Comparison of ENCODE assay signal across 10 cellular contexts in the genomic region with DNA sequence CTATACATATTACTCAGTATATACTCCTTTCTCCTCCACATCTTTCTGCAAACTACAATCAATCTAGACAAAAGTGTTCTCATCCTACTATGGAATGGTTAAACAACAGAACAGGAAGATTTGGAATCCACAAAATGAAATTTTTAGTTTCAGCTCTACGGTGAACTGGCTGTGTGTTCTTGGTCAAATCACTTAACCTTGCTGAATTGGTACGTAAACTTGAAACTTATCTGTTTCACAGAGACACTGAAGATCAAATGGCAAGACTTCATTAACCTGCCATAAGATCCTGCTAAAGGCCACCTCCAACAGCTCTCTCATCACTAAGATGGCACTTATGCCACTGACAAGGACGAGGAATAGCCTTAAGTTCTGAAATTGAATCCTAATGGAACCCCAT. TPM values are rescaled to one million over a fixed set of nuclear protein-coding genes. Genes with fewer than 3 reads are reported as not detected.
A peak's percentile ranks its signal among the peaks of the same experiment; 100 is the strongest.
DNase-seq lines count a peak whose midpoint lies in the region; ATAC-seq lines count a peak whose summit lies in the region.
"Had no signal": no experiment of that assay in that cellular context is flagged by ENCODE, and none has a peak within 500 bp of the region (broad histone marks: within the 10 kb centered on the region; RNA-seq: fewer than 3 reads in every experiment).

No MANE protein-coding gene starts in this region.

- H3K4me3 Mint-ChIP-seq in activated CD8-positive, alpha-beta memory T cell treated with anti-CD3 and anti-CD28 coated beads, Interleukin-2, amount 10 ng/mL, durations not matched to agents 7 days and 5 days = peak overlapping the region; percentile 86
- peak overlapping the region; percentile 81 for H3K4me3 Mint-ChIP-seq in activated CD4-positive, alpha-beta memory T cell treated with anti-CD3 and anti-CD28 coated beads, Interleukin-2, amount 10 ng/mL, durations not matched to agents 7 days and 5 days
- peak overlapping the region; percentile 78 to 94 for H3K4me3 Mint-ChIP-seq in stimulated activated naive CD8-positive, alpha-beta T cell treated with anti-CD3 and anti-CD28 coated beads, Interleukin-15, amount 100 ng/mL, for 72 hours

- no peaks in the 10 kb centered on the region for H3K9me3 Mint-ChIP-seq in activated CD8-positive, alpha-beta memory T cell treated with anti-CD3 and anti-CD28 coated beads, Interleukin-2, amount 10 ng/mL, durations not matched to agents 7 days and 5 days (ENCODE audit: low read depth)
- H3K9me3 Mint-ChIP-seq in activated CD4-positive, alpha-beta memory T cell treated with anti-CD3 and anti-CD28 coated beads, Interleukin-2, amount 10 ng/mL, durations not matched to agents 7 days and 5 days = peaks cover 3% of the 10 kb centered on the region
- peaks cover 2% of the 10 kb centered on the region in 2 donors for H3K9me3 Mint-ChIP-seq in stimulated activated naive CD8-positive, alpha-beta T cell treated with anti-CD3 and anti-CD28 coated beads, Interleukin-15, amount 100 ng/mL, for 72 hours

- H3K9ac ChIP-seq in iPS-18a (ENCODE audit: low read length) = no peak overlapping the region

- ATAC-seq in activated CD8-positive, alpha-beta memory T cell treated with anti-CD3 and anti-CD28 coated beads, Interleukin-2, amount 10 ng/mL, durations not matched to agents 7 days and 5 days = no peak
- ATAC-seq in stimulated activated naive CD8-positive, alpha-beta T cell treated with anti-CD3 and anti-CD28 coated beads, Interleukin-15, amount 100 ng/mL, for 72 hours = no peak
- ATAC-seq in HG02938 (IDR thresholded peaks at IDR 0.05; ENCODE audit: unreplicated experiment) = no peak
- no peak for ATAC-seq in HG03159 (IDR thresholded peaks at IDR 0.05; ENCODE audit: unreplicated experiment)

- no peaks in the 10 kb centered on the region for H3K27me3 ChIP-seq in iPS-18a (ENCODE audit: control insufficient read depth, insufficient read depth, low read length)

- H3K36me3 ChIP-seq in iPS-18a (ENCODE audit: control insufficient read depth, low read depth, low read length) = peaks cover 16% of the 10 kb centered on the region

- H3K9me3 ChIP-seq in iPS-18a (ENCODE audit: control insufficient read depth, low read depth, low read length) = no peaks in the 10 kb centered on the region

- no peak overlapping the region for H3K27ac ChIP-seq in iPS-18a (ENCODE audit: low read length)

- H3K4me1 ChIP-seq in iPS-18a (ENCODE audit: control insufficient read depth, low read depth, low read length) = peaks cover 11% of the 10 kb centered on the region

- peak overlapping the region; percentile 95 for H3K27ac Mint-ChIP-seq in activated CD8-positive, alpha-beta memory T cell treated with anti-CD3 and anti-CD28 coated beads, Interleukin-2, amount 10 ng/mL, durations not matched to agents 7 days and 5 days
- peak overlapping the region; percentile 85 for H3K27ac Mint-ChIP-seq in activated CD4-positive, alpha-beta memory T cell treated with anti-CD3 and anti-CD28 coated beads, Interleukin-2, amount 10 ng/mL, durations not matched to agents 7 days and 5 days
- no peak overlapping the region for H3K27ac Mint-ChIP-seq in stimulated activated naive CD8-positive, alpha-beta T cell treated with anti-CD3 and anti-CD28 coated beads, Interleukin-15, amount 100 ng/mL, for 72 hours

- peak overlapping the region; percentile 97 for H3K4me3 ChIP-seq in iPS-18a (ENCODE audit: low read length)

- CTCF ChIA-PET in activated CD8-positive, alpha-beta memory T cell treated with anti-CD3 and anti-CD28 coated beads, Interleukin-2, amount 10 ng/mL, durations not matched to agents 7 days and 5 days (lab: Charles Lee) = interaction anchor here (1.4 to 3.5 kb wide), 5 partner anchors 9 to 84 kb away, joined by 4 to 13 read pairs (median 9); no protein-coding TSS in a partner anchor
- CTCF ChIA-PET in activated CD4-positive, alpha-beta memory T cell treated with anti-CD3 and anti-CD28 coated beads, Interleukin-2, amount 10 ng/mL, durations not matched to agents 7 days and 5 days (lab: Charles Lee) = interaction anchor here (0.8 to 2.9 kb wide), 5 partner anchors 9 to 359 kb away, joined by 3 to 15 read pairs (median 4); a partner anchor contains a TSS

- peaks cover 36% of the 10 kb centered on the region for H3K36me3 Mint-ChIP-seq in activated CD8-positive, alpha-beta memory T cell treated with anti-CD3 and anti-CD28 coated beads, Interleukin-2, amount 10 ng/mL, durations not matched to agents 7 days and 5 days
- H3K36me3 Mint-ChIP-seq in activated CD4-positive, alpha-beta memory T cell treated with anti-CD3 and anti-CD28 coated beads, Interleukin-2, amount 10 ng/mL, durations not matched to agents 7 days and 5 days (ENCODE audit: low read depth) = peaks cover 38% of the 10 kb centered on the region

- DNase-seq in activated CD8-positive, alpha-beta memory T cell treated with anti-CD3 and anti-CD28 coated beads, Interleukin-2, amount 10 ng/mL, durations not matched to agents 7 days and 5 days = no peak
- DNase-seq in activated CD8-positive, alpha-beta memory T cell treated with anti-CD3 and anti-CD28 coated beads, Interleukin-2, amount 50 U/mL, for 48 hours = no peak
- no peak for DNase-seq in activated CD4-positive, alpha-beta memory T cell treated with anti-CD3 and anti-CD28 coated beads, Interleukin-2, amount 10 ng/mL, durations not matched to agents 7 days and 5 days
- DNase-seq in stimulated activated naive CD8-positive, alpha-beta T cell treated with anti-CD3 and anti-CD28 coated beads, Interleukin-15, amount 100 ng/mL, for 72 hours = no peak
- DNase-seq in stimulated activated CD4-positive, alpha-beta T cell treated with anti-CD3 and anti-CD28 coated beads, Interleukin-12 subunit alpha, Interleukin-12 subunit beta, amount 100 ng/mL, for 4 hours = no peak
- DNase-seq: stimulated activated CD4-positive, alpha-beta T cell treated with anti-CD3 and anti-CD28 coated beads, Interleukin-15, amount 100 ng/mL, for 24 hours had no signal

- H3K4me1 Mint-ChIP-seq in activated CD8-positive, alpha-beta memory T cell treated with anti-CD3 and anti-CD28 coated beads, Interleukin-2, amount 10 ng/mL, durations not matched to agents 7 days and 5 days = peaks cover 46% of the 10 kb centered on the region
- H3K4me1 Mint-ChIP-seq in activated CD4-positive, alpha-beta memory T cell treated with anti-CD3 and anti-CD28 coated beads, Interleukin-2, amount 10 ng/mL, durations not matched to agents 7 days and 5 days = peaks cover 53% of the 10 kb centered on the region
- H3K4me1 Mint-ChIP-seq in stimulated activated naive CD8-positive, alpha-beta T cell treated with anti-CD3 and anti-CD28 coated beads, Interleukin-15, amount 100 ng/mL, for 72 hours = peaks cover 54% of the 10 kb centered on the region

- POLR2A ChIA-PET in activated CD4-positive, alpha-beta memory T cell treated with anti-CD3 and anti-CD28 coated beads, Interleukin-2, amount 10 ng/mL, durations not matched to agents 7 days and 5 days (lab: Charles Lee) = interaction anchor here (0.8 to 3.8 kb wide), 15 partner anchors 9 to 1280 kb away, joined by 3 to 38 read pairs (median 6); a partner anchor contains a TSS

- no peaks in the 10 kb centered on the region for H3K27me3 Mint-ChIP-seq in activated CD8-positive, alpha-beta memory T cell treated with anti-CD3 and anti-CD28 coated beads, Interleukin-2, amount 10 ng/mL, durations not matched to agents 7 days and 5 days
- H3K27me3 Mint-ChIP-seq in activated CD4-positive, alpha-beta memory T cell treated with anti-CD3 and anti-CD28 coated beads, Interleukin-2, amount 10 ng/mL, durations not matched to agents 7 days and 5 days = no peaks in the 10 kb centered on the region
- no peaks in the 10 kb centered on the region for H3K27me3 Mint-ChIP-seq in stimulated activated naive CD8-positive, alpha-beta T cell treated with anti-CD3 and anti-CD28 coated beads, Interleukin-15, amount 100 ng/mL, for 72 hours

RNA-seq across cellular contexts. Expression of a gene that starts 1.5 kb away (rescaled TPM):
- 100 to 1,000 TPM in 1 of 2 experiments, 10 to 100 TPM in 1; 92.2 to 101 TPM for total RNA-seq in activated CD8-positive, alpha-beta memory T cell treated with anti-CD3 and anti-CD28 coated beads, Interleukin-2, amount 10 ng/mL, durations not matched to agents 7 days and 5 days
- 10 to 100 TPM; 91.0 to 97.5 TPM for total RNA-seq in activated CD4-positive, alpha-beta memory T cell treated with anti-CD3 and anti-CD28 coated beads, Interleukin-2, amount 10 ng/mL, durations not matched to agents 7 days and 5 days

RNA-seq across cellular contexts. Expression of a gene that starts 52.2 kb away (rescaled TPM):
- total RNA-seq in activated CD8-positive, alpha-beta memory T cell treated with anti-CD3 and anti-CD28 coated beads, Interleukin-2, amount 10 ng/mL, durations not matched to agents 7 days and 5 days = not detected
- not detected for total RNA-seq in activated CD4-positive, alpha-beta memory T cell treated with anti-CD3 and anti-CD28 coated beads, Interleukin-2, amount 10 ng/mL, durations not matched to agents 7 days and 5 days
- total RNA-seq: esophagus mucosa had no signal

Comparison
In these comparisons a context has a peak if more than half of its experiments do, and no peak if none do; other contexts are left out.
1. H3K27ac Mint-ChIP-seq: peak in activated CD8-positive, alpha-beta memory T cell treated with anti-CD3 and anti-CD28 coated beads, Interleukin-2, amount 10 ng/mL, durations not matched to agents 7 days and 5 days (single experiment) and activated CD4-positive, alpha-beta memory T cell treated with anti-CD3 and anti-CD28 coated beads, Interleukin-2, amount 10 ng/mL, durations not matched to agents 7 days and 5 days (single experiment); none in stimulated activated naive CD8-positive, alpha-beta T cell treated with anti-CD3 and anti-CD28 coated beads, Interleukin-15, amount 100 ng/mL, for 72 hours (0 of 2).
2. Peak in every context shown above with its lines, with median percentiles within 50 percentile points of each other: H3K4me3 Mint-ChIP-seq.